In the genomic region with DNA sequence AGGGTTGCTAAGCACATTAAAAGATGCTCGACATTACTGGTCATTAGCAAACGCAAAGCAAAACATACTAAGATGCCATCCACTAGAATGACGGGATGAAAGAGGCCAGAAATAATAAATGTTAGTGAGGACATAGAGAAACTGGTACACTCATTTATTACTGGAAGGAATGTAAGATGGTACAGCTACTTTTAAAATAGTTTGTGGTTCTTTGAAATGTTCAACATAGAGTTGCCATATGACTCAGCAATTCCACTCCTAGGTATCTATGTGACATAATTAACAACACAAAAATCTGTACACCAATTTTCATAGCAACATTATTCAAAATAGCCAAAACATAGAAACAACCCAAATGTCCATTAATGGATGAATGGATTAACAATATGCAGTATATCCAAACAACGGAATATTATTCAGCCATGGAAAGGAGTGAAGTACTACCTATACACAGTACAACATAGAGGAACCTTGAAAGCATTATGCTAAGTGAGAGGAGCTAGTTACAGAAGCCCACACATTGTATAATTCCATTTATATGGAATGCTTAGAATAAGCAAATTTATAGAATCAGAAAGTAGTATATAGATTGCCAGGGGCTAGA, we compare ENCODE assay signal across 10 cellular contexts.
A peak's percentile ranks its signal among the peaks of the same experiment; 100 is the strongest.
DNase-seq lines count a peak whose midpoint lies in the region; ATAC-seq and TF ChIP-seq lines count a peak whose summit lies in the region.
"Had no signal": no experiment of that assay in that cellular context is flagged by ENCODE, and none has a peak within 500 bp of the region (broad histone marks: within the 10 kb centered on the region; RNA-seq: fewer than 3 reads in every experiment).

No MANE protein-coding gene starts in this region.

- H3K4me3 ChIP-seq in HCT116 (replicated peaks in 1 of 2; ENCODE audit: low read depth in 1 of 2, low read length in 2 of 2) (no peak overlapping the region), aorta (ENCODE audit: low read length in 2 of 2) (no peak overlapping the region)
- H3K4me3 ChIP-seq: ovary had no signal

- no peak for TF ChIP-seq CTCF in HCT116 (IDR thresholded peaks at IDR 0.05 in 2 of 3, conservative IDR thresholded peaks at IDR 0.05 in 1 of 3; ENCODE audit: borderline replicate concordance in 1 of 3, insufficient read depth in 1 of 3, low read depth in 2 of 3, low read length in 2 of 3)

- RAD21 ChIA-PET in HCT116 (lab: Charles Lee; ENCODE audit: low non-redundant PET in 1 of 2, low total read pairs in 2 of 2, uncharacterized antibody in 2 of 2, unreplicated experiment in 2 of 2) = no interaction called here

- ATAC-seq in HCT116 (no peak), HG03097 (IDR thresholded peaks at IDR 0.05; ENCODE audit: low FRiP score, unreplicated experiment) (no peak), aorta (ENCODE audit: low FRiP score) (no peak)

- DNase-seq in activated CD4-positive, alpha-beta memory T cell treated with anti-CD3 and anti-CD28 coated beads for 36 hours = no peak
- no peak for DNase-seq in activated CD4-positive, alpha-beta memory T cell treated with anti-CD3 and anti-CD28 coated beads, Interleukin-2, amount 10 ng/mL, durations not matched to agents 7 days and 5 days
- DNase-seq in HCT116 (ENCODE audit: low read depth, low spot score) (peak; percentile 41), RPMI7951 (ENCODE audit: low read depth) (peak; percentile 72), renal cortical epithelial cell (ENCODE audit: low read depth) (peak; percentile 65), aorta (no peak), islet precursor cell (no peak)
- DNase-seq: ovary had no signal

- H3K36me3 Mint-ChIP-seq in activated CD4-positive, alpha-beta memory T cell treated with anti-CD3 and anti-CD28 coated beads for 36 hours = peaks cover 3% of the 10 kb centered on the region
- peaks cover under 1% of the 10 kb centered on the region for H3K36me3 Mint-ChIP-seq in activated CD4-positive, alpha-beta memory T cell treated with anti-CD3 and anti-CD28 coated beads, Interleukin-2, amount 10 ng/mL, durations not matched to agents 7 days and 5 days (ENCODE audit: low read depth)

- H3K9me3 Mint-ChIP-seq in activated CD4-positive, alpha-beta memory T cell treated with anti-CD3 and anti-CD28 coated beads for 36 hours = peaks cover 4% of the 10 kb centered on the region
- H3K9me3 Mint-ChIP-seq in activated CD4-positive, alpha-beta memory T cell treated with anti-CD3 and anti-CD28 coated beads, Interleukin-2, amount 10 ng/mL, durations not matched to agents 7 days and 5 days = peaks cover 3% of the 10 kb centered on the region

- no peak overlapping the region for H3K4me2 ChIP-seq in HCT116 (ENCODE audit: low read length)

- no peak overlapping the region for H2AFZ ChIP-seq in HCT116 (ENCODE audit: low read depth, low read length, poor library complexity, severe bottlenecking)

- no peaks in the 10 kb centered on the region for H4K20me1 ChIP-seq in HCT116 (ENCODE audit: insufficient read depth)

- H3K4me1 ChIP-seq in HCT116 (ENCODE audit: control insufficient read depth in 1 of 2, insufficient read depth in 2 of 2, low read length in 2 of 2) = peaks cover 4 to 11% of the 10 kb centered on the region in 2 experiments; a peak in 3 of 4 replicates
- H3K4me1 ChIP-seq in aorta (ENCODE audit: control insufficient read depth in 1 of 2, insufficient read depth in 2 of 2, low read length in 2 of 2) = peaks cover 0 to 2% of the 10 kb centered on the region in 2 donors

- H3K36me3 ChIP-seq in HCT116 (ENCODE audit: control insufficient read depth in 1 of 2, insufficient read depth in 2 of 2, low read length in 2 of 2) = no peaks in the 10 kb centered on the region
- H3K36me3 ChIP-seq in aorta (ENCODE audit: control insufficient read depth in 1 of 2, insufficient read depth in 2 of 2, low read length in 1 of 2) = no peaks in the 10 kb centered on the region
- H3K36me3 ChIP-seq: ovary had no signal

- H3K9me3 ChIP-seq in HCT116 (ENCODE audit: control insufficient read depth in 1 of 2, insufficient read depth in 1 of 2, low read depth in 1 of 2, low read length in 2 of 2) (no peaks in the 10 kb centered on the region), aorta (ENCODE audit: control insufficient read depth, low read length) (no peaks in the 10 kb centered on the region)
- H3K9me3 ChIP-seq: ovary had no signal

- H3K27me3 Mint-ChIP-seq in activated CD4-positive, alpha-beta memory T cell treated with anti-CD3 and anti-CD28 coated beads for 36 hours = peaks cover under 1% of the 10 kb centered on the region
- no peaks in the 10 kb centered on the region for H3K27me3 Mint-ChIP-seq in activated CD4-positive, alpha-beta memory T cell treated with anti-CD3 and anti-CD28 coated beads, Interleukin-2, amount 10 ng/mL, durations not matched to agents 7 days and 5 days

- BruUV-seq in HCT116 (replicated peaks; lab: Mats Ljungman, UMichigan) = no TSS peak

- 92 to 93% methylated on average over 4 of the region's 4 CpGs for WGBS in aorta, 2 donors

- H3K79me2 ChIP-seq in HCT116 (ENCODE audit: insufficient read depth, low read length) = no peaks in the 10 kb centered on the region

- TF ChIP-seq POLR2A in HCT116 (IDR thresholded peaks at IDR 0.05; ENCODE audit: borderline replicate concordance, extremely low read depth, insufficient read depth, insufficient read length) = no peak

- intact Hi-C loops in activated CD4-positive, alpha-beta memory T cell treated with anti-CD3 and anti-CD28 coated beads for 36 hours (cut with micrococcal nuclease) = loop anchor here (5.0 kb wide), 1 partner anchor 363 kb away; no protein-coding TSS in a partner anchor
- intact Hi-C loops in HCT116 (cut with micrococcal nuclease) = no loop called here
- intact Hi-C loops in aorta (cut with DNase I) = no loop called here

- peaks cover 62% of the 10 kb centered on the region for H3K4me1 Mint-ChIP-seq in activated CD4-positive, alpha-beta memory T cell treated with anti-CD3 and anti-CD28 coated beads for 36 hours (ENCODE audit: low read depth)
- H3K4me1 Mint-ChIP-seq in activated CD4-positive, alpha-beta memory T cell treated with anti-CD3 and anti-CD28 coated beads, Interleukin-2, amount 10 ng/mL, durations not matched to agents 7 days and 5 days = peaks cover 38% of the 10 kb centered on the region

- CTCF ChIA-PET in activated CD4-positive, alpha-beta memory T cell treated with anti-CD3 and anti-CD28 coated beads for 36 hours (lab: Charles Lee) = interaction anchor here (0.6 to 1.4 kb wide), 4 partner anchors 17 to 197 kb away, joined by 3 read pairs; no protein-coding TSS in a partner anchor
- CTCF ChIA-PET in activated CD4-positive, alpha-beta memory T cell treated with anti-CD3 and anti-CD28 coated beads, Interleukin-2, amount 10 ng/mL, durations not matched to agents 7 days and 5 days (lab: Charles Lee) = no interaction called here
- CTCF ChIA-PET in HCT116 (lab: Charles Lee) = no interaction called here

- no peak overlapping the region for H3K4me3 Mint-ChIP-seq in activated CD4-positive, alpha-beta memory T cell treated with anti-CD3 and anti-CD28 coated beads for 36 hours
- H3K4me3 Mint-ChIP-seq in activated CD4-positive, alpha-beta memory T cell treated with anti-CD3 and anti-CD28 coated beads, Interleukin-2, amount 10 ng/mL, durations not matched to agents 7 days and 5 days = no peak overlapping the region

- H3K27me3 ChIP-seq in HCT116 (ENCODE audit: insufficient read depth, low read length) (no peaks in the 10 kb centered on the region), aorta (ENCODE audit: control insufficient read depth in 1 of 2, insufficient read depth in 2 of 2, low read length in 1 of 2) (no peaks in the 10 kb centered on the region)
- H3K27me3 ChIP-seq: ovary had no signal

- TF ChIP-seq RAD21 in HCT116 (IDR thresholded peaks at IDR 0.05; ENCODE audit: low read depth) = no peak

- no peaks in the 10 kb centered on the region for H3K9me2 ChIP-seq in HCT116 (ENCODE audit: insufficient read depth)

- H3K9ac ChIP-seq in HCT116 (ENCODE audit: low read length) = no peak overlapping the region

- POLR2A ChIA-PET in activated CD4-positive, alpha-beta memory T cell treated with anti-CD3 and anti-CD28 coated beads for 36 hours (lab: Charles Lee) = interaction anchor here (1.6 to 4.9 kb wide), 2 partner anchors 18 to 80 kb away, joined by 3 to 76 read pairs; no protein-coding TSS in a partner anchor
- POLR2A ChIA-PET in activated CD4-positive, alpha-beta memory T cell treated with anti-CD3 and anti-CD28 coated beads, Interleukin-2, amount 10 ng/mL, durations not matched to agents 7 days and 5 days (lab: Charles Lee) = interaction anchor here (0.8 to 0.9 kb wide), 2 partner anchors 16 to 17 kb away, joined by 3 read pairs; no protein-coding TSS in a partner anchor
- POLR2A ChIA-PET in HCT116 (lab: Charles Lee) = no interaction called here

- peak overlapping the region; percentile 85 for H3K27ac Mint-ChIP-seq in activated CD4-positive, alpha-beta memory T cell treated with anti-CD3 and anti-CD28 coated beads for 36 hours
- no peak overlapping the region for H3K27ac Mint-ChIP-seq in activated CD4-positive, alpha-beta memory T cell treated with anti-CD3 and anti-CD28 coated beads, Interleukin-2, amount 10 ng/mL, durations not matched to agents 7 days and 5 days

- H3K27ac ChIP-seq in HCT116 (ENCODE audit: low read depth, low read length) = no peak overlapping the region
- H3K27ac ChIP-seq in aorta (ENCODE audit: low read depth in 1 of 2, low read length in 2 of 2) = no peak overlapping the region
- H3K27ac ChIP-seq: HL-60, ovary had no signal

TF ChIP-seq in HCT116, 20 proteins besides CTCF, POLR2A, EP300 and RAD21:
- no peak for TF ChIP-seq ZNF274 (IDR thresholded peaks at IDR 0.05; ENCODE audit: low read depth, low read length)
- TF ChIP-seq, protein P1, sequence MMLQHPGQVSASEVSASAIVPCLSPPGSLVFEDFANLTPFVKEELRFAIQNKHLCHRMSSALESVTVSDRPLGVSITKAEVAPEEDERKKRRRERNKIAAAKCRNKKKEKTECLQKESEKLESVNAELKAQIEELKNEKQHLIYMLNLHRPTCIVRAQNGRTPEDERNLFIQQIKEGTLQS (IDR thresholded peaks at IDR 0.05) = no peak
- TF ChIP-seq ZFX (IDR thresholded peaks at IDR 0.05) = no peak
- TF ChIP-seq EZH2phosphoT487 (IDR thresholded peaks at IDR 0.05; ENCODE audit: borderline replicate concordance) = no peak
- no peak for TF ChIP-seq POLR2AphosphoS5 (IDR thresholded peaks at IDR 0.05; ENCODE audit: low read depth, low read length)
- no peak for TF ChIP-seq JUND (IDR thresholded peaks at IDR 0.05)

Comparison
In these comparisons a context has a peak if more than half of its experiments do, and no peak if none do; other contexts are left out.
1. DNase-seq: peak in HCT116 (single experiment), RPMI7951 (single experiment) and renal cortical epithelial cell (single experiment); none in activated CD4-positive, alpha-beta memory T cell treated with anti-CD3 and anti-CD28 coated beads for 36 hours (single experiment), activated CD4-positive, alpha-beta memory T cell treated with anti-CD3 and anti-CD28 coated beads, Interleukin-2, amount 10 ng/mL, durations not matched to agents 7 days and 5 days (single experiment), aorta (0 of 2) and islet precursor cell (single experiment).